ENCODE assay signal across 8 cellular contexts in genomic region chr1:219385786-219386427, GRCh38.
DNase-seq lines count a peak whose midpoint lies in the region; ATAC-seq and TF ChIP-seq lines count a peak whose summit lies in the region.

No MANE protein-coding gene starts in this region.

- H3K27ac ChIP-seq in gastrocnemius medialis: no peak overlapping the region
- H3K27ac ChIP-seq in CD8-positive, alpha-beta memory T cell (ENCODE audit: low read depth, low read length): no peak overlapping the region

- DNase-seq in DMS 273 treated with DMSO at 0.1 percent for 48 hours (lab: John Stamatoyannopoulos, UW) (peak; percentile 7), GM19240 (ENCODE audit: insufficient read length, low spot score) (peak; percentile 26), NCI-H2107 treated with DMSO at 0.1 percent for 48 hours (lab: John Stamatoyannopoulos, UW; ENCODE audit: unreplicated experiment) (peak; percentile 79), Right ventricle myocardium superior (no peak), gastrocnemius medialis (no peak)
- peak; percentile 28 for DNase-seq in activated CD8-positive, alpha-beta T cell treated with anti-CD3 and anti-CD28 coated beads, Interleukin-2, amount 10 ng/mL, durations not matched to agents 7 days and 5 days
- DNase-seq in CD8-positive, alpha-beta memory T cell: no peak

- H3K36me3 ChIP-seq in gastrocnemius medialis: no peaks in the 10 kb centered on the region
- no peaks in the 10 kb centered on the region for H3K36me3 ChIP-seq in CD8-positive, alpha-beta memory T cell (ENCODE audit: insufficient read depth, low read length)

- H3K4me1 ChIP-seq in gastrocnemius medialis: peaks cover 0 to 3% of the 10 kb centered on the region in 2 donors
- no peaks in the 10 kb centered on the region for H3K4me1 ChIP-seq in CD8-positive, alpha-beta memory T cell (ENCODE audit: insufficient read depth, low read length)

- peak; percentile 23 to 61 (median 33) for TF ChIP-seq CTCF in gastrocnemius medialis (IDR thresholded peaks at IDR 0.05 in 4 of 5, conservative IDR thresholded peaks at IDR 0.05 in 1 of 5)

- no peak overlapping the region for H3K27ac Mint-ChIP-seq in activated CD8-positive, alpha-beta T cell treated with anti-CD3 and anti-CD28 coated beads, Interleukin-2, amount 10 ng/mL, durations not matched to agents 7 days and 5 days
- no peak overlapping the region for H3K27ac Mint-ChIP-seq in CD8-positive, alpha-beta memory T cell

- H3K27me3 Mint-ChIP-seq in activated CD8-positive, alpha-beta T cell treated with anti-CD3 and anti-CD28 coated beads, Interleukin-2, amount 10 ng/mL, durations not matched to agents 7 days and 5 days (ENCODE audit: low read depth): no peaks in the 10 kb centered on the region
- H3K27me3 Mint-ChIP-seq in CD8-positive, alpha-beta memory T cell: peaks cover 0 to 2% of the 10 kb centered on the region in 2 donors

- H3K27me3 ChIP-seq in gastrocnemius medialis: no peaks in the 10 kb centered on the region
- no peaks in the 10 kb centered on the region for H3K27me3 ChIP-seq in CD8-positive, alpha-beta memory T cell (ENCODE audit: insufficient read depth, low read length, poor library complexity, severe bottlenecking)

- ATAC-seq in HG03135 (IDR thresholded peaks at IDR 0.05; ENCODE audit: unreplicated experiment): peak; percentile 94
- no peak for ATAC-seq in activated CD8-positive, alpha-beta T cell treated with anti-CD3 and anti-CD28 coated beads, Interleukin-2, amount 10 ng/mL, durations not matched to agents 7 days and 5 days
- ATAC-seq in Right ventricle myocardium superior (ENCODE audit: poor library complexity): peak; percentile 69
- no peak for ATAC-seq in gastrocnemius medialis

- H3K36me3 Mint-ChIP-seq in activated CD8-positive, alpha-beta T cell treated with anti-CD3 and anti-CD28 coated beads, Interleukin-2, amount 10 ng/mL, durations not matched to agents 7 days and 5 days (ENCODE audit: low read depth): no peaks in the 10 kb centered on the region
- no peaks in the 10 kb centered on the region for H3K36me3 Mint-ChIP-seq in CD8-positive, alpha-beta memory T cell

- CTCF ChIA-PET in activated CD8-positive, alpha-beta T cell treated with anti-CD3 and anti-CD28 coated beads, Interleukin-2, amount 10 ng/mL, durations not matched to agents 7 days and 5 days (lab: Charles Lee): interaction anchor here (1.0 to 1.9 kb wide), 3 partner anchors 14 to 1047 kb away, joined by 3 to 4 read pairs (median 4); no protein-coding TSS in a partner anchor
- CTCF ChIA-PET in CD8-positive, alpha-beta memory T cell (lab: Charles Lee): no interaction called here

- intact Hi-C loops in Right ventricle myocardium superior (cut with DNase I) (no loop called here), gastrocnemius medialis (cut with DNase I; ENCODE audit: low total_unique reads) (no loop called here)

- H3K4me3 ChIP-seq in gastrocnemius medialis: no peak overlapping the region
- no peak overlapping the region for H3K4me3 ChIP-seq in CD8-positive, alpha-beta memory T cell (ENCODE audit: low read length)

- H3K4me3 Mint-ChIP-seq in activated CD8-positive, alpha-beta T cell treated with anti-CD3 and anti-CD28 coated beads, Interleukin-2, amount 10 ng/mL, durations not matched to agents 7 days and 5 days: no peak overlapping the region
- H3K4me3 Mint-ChIP-seq in CD8-positive, alpha-beta memory T cell: no peak overlapping the region

- H3K9me3 ChIP-seq in gastrocnemius medialis: no peaks in the 10 kb centered on the region
- H3K9me3 ChIP-seq in CD8-positive, alpha-beta memory T cell (ENCODE audit: low read length): no peaks in the 10 kb centered on the region

- POLR2A ChIA-PET in activated CD8-positive, alpha-beta T cell treated with anti-CD3 and anti-CD28 coated beads, Interleukin-2, amount 10 ng/mL, durations not matched to agents 7 days and 5 days (lab: Charles Lee): no interaction called here
- POLR2A ChIA-PET in CD8-positive, alpha-beta memory T cell (lab: Charles Lee): no interaction called here

- no peaks in the 10 kb centered on the region for H3K4me1 Mint-ChIP-seq in activated CD8-positive, alpha-beta T cell treated with anti-CD3 and anti-CD28 coated beads, Interleukin-2, amount 10 ng/mL, durations not matched to agents 7 days and 5 days (ENCODE audit: low read depth)
- H3K4me1 Mint-ChIP-seq in CD8-positive, alpha-beta memory T cell: no peaks in the 10 kb centered on the region

- in situ Hi-C loops in gastrocnemius medialis (cut with MboI; ENCODE audit: low sequenced_read_pairs in 4 of 4): no loop called here

- no peaks in the 10 kb centered on the region for H3K9me3 Mint-ChIP-seq in activated CD8-positive, alpha-beta T cell treated with anti-CD3 and anti-CD28 coated beads, Interleukin-2, amount 10 ng/mL, durations not matched to agents 7 days and 5 days (ENCODE audit: insufficient read depth)
- peaks cover 0 to 2% (median 0%) of the 10 kb centered on the region in 5 donors for H3K9me3 Mint-ChIP-seq in CD8-positive, alpha-beta memory T cell

- no peak for TF ChIP-seq POLR2A in gastrocnemius medialis (IDR thresholded peaks at IDR 0.05)

Comparison
In these comparisons a context has a peak if more than half of its experiments do, and no peak if none do; other contexts are left out.
1. DNase-seq: peak in DMS 273 treated with DMSO at 0.1 percent for 48 hours (single experiment), GM19240 (single experiment), NCI-H2107 treated with DMSO at 0.1 percent for 48 hours (single experiment) and activated CD8-positive, alpha-beta T cell treated with anti-CD3 and anti-CD28 coated beads, Interleukin-2, amount 10 ng/mL, durations not matched to agents 7 days and 5 days (single experiment); none in Right ventricle myocardium superior (single experiment), gastrocnemius medialis (0 of 2) and CD8-positive, alpha-beta memory T cell (0 of 5).
2. ATAC-seq: peak in HG03135 (single experiment) and Right ventricle myocardium superior (single experiment); none in activated CD8-positive, alpha-beta T cell treated with anti-CD3 and anti-CD28 coated beads, Interleukin-2, amount 10 ng/mL, durations not matched to agents 7 days and 5 days (single experiment) and gastrocnemius medialis (0 of 2).